Comparison of ENCODE assay signal across 36 cellular contexts in the genomic region with DNA sequence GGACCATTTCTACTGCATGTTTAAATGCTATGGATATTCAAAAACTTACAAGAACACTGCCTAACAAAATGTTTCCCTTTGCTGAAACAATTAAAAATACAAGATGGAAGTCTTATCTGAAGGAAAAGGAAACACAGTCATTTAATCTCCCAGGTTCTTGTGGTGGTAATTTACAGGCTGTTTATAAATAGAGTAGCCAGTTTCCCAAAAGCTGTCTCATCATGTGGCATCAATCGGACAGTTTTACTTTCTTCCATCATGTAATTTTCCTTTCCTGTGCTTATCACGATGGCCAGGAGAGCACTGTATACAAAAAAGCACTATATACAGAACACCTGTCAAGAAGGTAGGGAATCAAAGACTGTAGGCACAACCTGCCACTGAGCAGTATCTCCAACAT.
"Had no signal": no experiment of that assay in that cellular context is flagged by ENCODE, and none has a peak within 500 bp of the region (broad histone marks: within the 10 kb centered on the region; RNA-seq: fewer than 3 reads in every experiment).

No MANE protein-coding gene starts in this region.

- ATAC-seq: activated CD4-positive, alpha-beta T cell treated with anti-CD3 and anti-CD28 coated beads for 36 hours; body of pancreas; esophagus mucosa; left colon; naive thymus-derived CD4-positive, alpha-beta T cell; pancreas; sciatic nerve; stimulated activated effector memory CD8-positive, alpha-beta T cell treated with anti-CD3 and anti-CD28 coated beads, Interleukin-12 subunit alpha, Interleukin-12 subunit beta, amount 100 ng/mL, for 72 hours; T-cell had no signal

- H3K27ac ChIP-seq: body of pancreas, dorsolateral prefrontal cortex, pancreas, prostate gland, skin epidermis, thoracic aorta had no signal

- H3K27me3 Mint-ChIP-seq: activated CD4-positive, alpha-beta T cell treated with anti-CD3 and anti-CD28 coated beads for 36 hours; activated naive CD8-positive, alpha-beta T cell treated with anti-CD3 and anti-CD28 coated beads for 36 hours; naive thymus-derived CD4-positive, alpha-beta T cell; stimulated activated naive CD8-positive, alpha-beta T cell treated with anti-CD3 and anti-CD28 coated beads, Interleukin-15, Interleukin-2, amounts not matched to agents 100 ng/mL and 50 ng/mL, for 24 hours; T-cell had no signal

- H3K27me3 ChIP-seq: adrenal gland, body of pancreas, dorsolateral prefrontal cortex, pancreas had no signal

- H3K27ac Mint-ChIP-seq: activated CD4-positive, alpha-beta T cell treated with anti-CD3 and anti-CD28 coated beads for 36 hours; activated naive CD4-positive, alpha-beta T cell treated with anti-CD3 and anti-CD28 coated beads for 36 hours; activated naive CD8-positive, alpha-beta T cell treated with anti-CD3 and anti-CD28 coated beads for 36 hours; activated T-helper 1 cell treated with anti-CD3 and anti-CD28 coated beads, Interleukin-12 subunit alpha, Interleukin-12 subunit beta, Interleukin-2, Interleukin-4 antibody, amounts not matched to agents 30 ng/mL and 10 ng/mL and 1 ng/mL, durations not matched to agents 14 hours and 24 hours and 36 hours; immature natural killer cell; mesothelial cell of epicardium; naive thymus-derived CD4-positive, alpha-beta T cell; stimulated activated effector memory CD8-positive, alpha-beta T cell treated with anti-CD3 and anti-CD28 coated beads, Interleukin-12 subunit alpha, Interleukin-12 subunit beta, amount 100 ng/mL, for 72 hours; stimulated activated naive CD8-positive, alpha-beta T cell treated with anti-CD3 and anti-CD28 coated beads, Interleukin-15, Interleukin-2, amounts not matched to agents 100 ng/mL and 50 ng/mL, for 24 hours; T-cell had no signal

- H3K36me3 ChIP-seq: adrenal gland, pancreas, prostate gland, thoracic aorta had no signal

- H3K4me3 Mint-ChIP-seq: activated CD4-positive, alpha-beta T cell treated with anti-CD3 and anti-CD28 coated beads for 36 hours; activated naive CD4-positive, alpha-beta T cell treated with anti-CD3 and anti-CD28 coated beads for 36 hours; activated naive CD8-positive, alpha-beta T cell treated with anti-CD3 and anti-CD28 coated beads for 36 hours; activated T-helper 1 cell treated with anti-CD3 and anti-CD28 coated beads, Interleukin-12 subunit alpha, Interleukin-12 subunit beta, Interleukin-2, Interleukin-4 antibody, amounts not matched to agents 30 ng/mL and 10 ng/mL and 1 ng/mL, durations not matched to agents 14 hours and 24 hours and 36 hours; immature natural killer cell; mesothelial cell of epicardium; naive thymus-derived CD4-positive, alpha-beta T cell; neural crest cell; stimulated activated effector memory CD8-positive, alpha-beta T cell treated with anti-CD3 and anti-CD28 coated beads, Interleukin-12 subunit alpha, Interleukin-12 subunit beta, amount 100 ng/mL, for 72 hours; stimulated activated naive CD8-positive, alpha-beta T cell treated with anti-CD3 and anti-CD28 coated beads, Interleukin-15, Interleukin-2, amounts not matched to agents 100 ng/mL and 50 ng/mL, for 24 hours; T-cell had no signal

- DNase-seq: activated CD4-positive, alpha-beta T cell treated with anti-CD3 and anti-CD28 coated beads for 36 hours; activated CD4-positive, alpha-beta T cell treated with anti-CD3 and anti-CD28 coated beads, Interleukin-2, amount 50 U/mL, for 4 hours; activated CD4-positive, CD25-positive, alpha-beta regulatory T cell; activated effector memory CD4-positive, alpha-beta T cell treated with anti-CD3 and anti-CD28 coated beads, Interleukin-2, amount 50 U/mL, for 16 hours; activated naive CD4-positive, alpha-beta T cell treated with anti-CD3 and anti-CD28 coated beads for 36 hours; activated naive CD8-positive, alpha-beta T cell treated with anti-CD3 and anti-CD28 coated beads for 36 hours; activated T-cell treated with anti-CD3 and anti-CD28 coated beads for 4 hours; adrenal gland; aorta; body of pancreas; dorsolateral prefrontal cortex; effector memory CD4-positive, alpha-beta T cell; foreskin fibroblast; head of caudate nucleus; hypothalamus; immature natural killer cell; kidney; left colon; mammary epithelial cell; naive thymus-derived CD4-positive, alpha-beta T cell; nucleus accumbens; pancreas; retina; stimulated activated CD4-positive, alpha-beta T cell treated with anti-CD3 and anti-CD28 coated beads, Interleukin-4, amount 100 ng/mL, for 24 hours; T-cell; trophoblast cell had no signal

- H3K4me1 Mint-ChIP-seq: naive thymus-derived CD4-positive, alpha-beta T cell; T-cell had no signal

- H3K4me3 ChIP-seq: adrenal gland, body of pancreas, dorsolateral prefrontal cortex, pancreas, prostate gland, skin epidermis, thoracic aorta had no signal

- H3K9me3 Mint-ChIP-seq: activated naive CD4-positive, alpha-beta T cell treated with anti-CD3 and anti-CD28 coated beads for 36 hours; activated naive CD8-positive, alpha-beta T cell treated with anti-CD3 and anti-CD28 coated beads for 36 hours; activated T-helper 1 cell treated with anti-CD3 and anti-CD28 coated beads, Interleukin-12 subunit alpha, Interleukin-12 subunit beta, Interleukin-2, Interleukin-4 antibody, amounts not matched to agents 30 ng/mL and 10 ng/mL and 1 ng/mL, durations not matched to agents 14 hours and 24 hours and 36 hours; immature natural killer cell; mesothelial cell of epicardium; naive thymus-derived CD4-positive, alpha-beta T cell; neural crest cell; stimulated activated effector memory CD8-positive, alpha-beta T cell treated with anti-CD3 and anti-CD28 coated beads, Interleukin-12 subunit alpha, Interleukin-12 subunit beta, amount 100 ng/mL, for 72 hours; stimulated activated naive CD8-positive, alpha-beta T cell treated with anti-CD3 and anti-CD28 coated beads, Interleukin-15, Interleukin-2, amounts not matched to agents 100 ng/mL and 50 ng/mL, for 24 hours; T-cell had no signal

- H3K9me3 ChIP-seq: adrenal gland, body of pancreas, pancreas, prostate gland, thoracic aorta had no signal

- H3K36me3 Mint-ChIP-seq: immature natural killer cell, mesothelial cell of epicardium, T-cell had no signal
